Comparison of ENCODE assay signal across 24 cellular contexts in the genomic region with DNA sequence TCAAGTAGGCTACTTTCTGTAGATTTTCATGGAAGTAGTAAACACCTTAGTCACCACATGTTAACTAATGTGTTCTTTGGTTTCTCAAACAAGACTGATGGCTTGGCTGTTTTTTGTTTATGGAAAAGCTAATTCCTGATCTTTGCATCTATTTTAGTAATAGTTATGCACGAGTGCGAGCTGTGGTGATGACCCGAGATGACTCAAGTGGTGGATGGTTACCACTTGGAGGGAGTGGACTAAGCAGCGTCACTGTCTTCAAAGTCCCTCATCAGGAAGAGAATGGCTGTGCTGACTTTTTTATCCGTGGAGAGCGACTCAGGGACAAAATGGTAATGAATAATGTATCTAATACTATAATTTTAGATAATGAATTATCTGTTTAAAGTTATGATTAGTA. TPM values are rescaled to one million over a fixed set of nuclear protein-coding genes. Genes with fewer than 3 reads are reported as not detected.
A peak's percentile ranks its signal among the peaks of the same experiment; 100 is the strongest.
DNase-seq lines count a peak whose midpoint lies in the region; ATAC-seq and TF ChIP-seq lines count a peak whose summit lies in the region.
"Had no signal": no experiment of that assay in that cellular context is flagged by ENCODE, and none has a peak within 500 bp of the region (broad histone marks: within the 10 kb centered on the region; RNA-seq: fewer than 3 reads in every experiment).

No MANE protein-coding gene starts in this region.

- H3K4me1 ChIP-seq in GM23248 (ENCODE audit: insufficient read depth) (peaks cover 37% of the 10 kb centered on the region), left lung (peaks cover 8 to 13% of the 10 kb centered on the region in 2 donors), psoas muscle (no peaks in the 10 kb centered on the region)
- H3K4me1 ChIP-seq in CD8-positive, alpha-beta memory T cell (ENCODE audit: insufficient read depth, low read length), result no peaks in the 10 kb centered on the region
- H3K4me1 ChIP-seq: parathyroid adenoma, suprapubic skin had no signal

- POLR2A ChIA-PET in CD8-positive, alpha-beta memory T cell (lab: Charles Lee), result no interaction called here

- ATAC-seq in left lung (no peak), HG03175 (IDR thresholded peaks at IDR 0.05; ENCODE audit: unreplicated experiment) (no peak), psoas muscle (no peak)
- ATAC-seq: activated T-helper 17 cell treated with anti-CD3 and anti-CD28 coated beads, Interleukin-2, amount 50 U/mL, for 72 hours; naive thymus-derived CD8-positive, alpha-beta T cell had no signal

- peaks cover 100% of the 10 kb centered on the region for H3K79me2 ChIP-seq in GM23248 (ENCODE audit: insufficient read depth)
- H3K79me2 ChIP-seq: parathyroid adenoma had no signal

- peaks cover 5% of the 10 kb centered on the region; the same call in 1 of the 2 replicates for H3K36me3 ChIP-seq in GM23248 (ENCODE audit: low read depth)
- H3K36me3 ChIP-seq in left lung, result no peaks in the 10 kb centered on the region
- H3K36me3 ChIP-seq in CD8-positive, alpha-beta memory T cell (ENCODE audit: insufficient read depth, low read length), result no peaks in the 10 kb centered on the region
- H3K36me3 ChIP-seq in psoas muscle (ENCODE audit: insufficient read depth in 1 of 2, low read depth in 1 of 2), result no peaks in the 10 kb centered on the region
- H3K36me3 ChIP-seq: cardiac muscle cell, spleen, suprapubic skin had no signal

- no peak overlapping the region for H3K27ac Mint-ChIP-seq in CD8-positive, alpha-beta memory T cell
- H3K27ac Mint-ChIP-seq: activated naive CD8-positive, alpha-beta T cell treated with anti-CD3 and anti-CD28 coated beads, Interleukin-2, amount 10 ng/mL, durations not matched to agents 7 days and 5 days; activated T-helper 17 cell treated with anti-CD3 and anti-CD28 coated beads, Interleukin-2, amount 50 U/mL, for 72 hours; CD4-positive, alpha-beta T cell; naive thymus-derived CD8-positive, alpha-beta T cell had no signal

- H3K4me2 ChIP-seq in GM23248 (ENCODE audit: unreplicated experiment), result no peak overlapping the region
- H3K4me2 ChIP-seq: hepatocyte had no signal

- no peaks in the 10 kb centered on the region for H3K9me2 ChIP-seq in GM23248 (ENCODE audit: insufficient read depth)

- intact Hi-C loops in left lung (cut with DNase I) (no loop called here), psoas muscle (cut with DNase I) (no loop called here)

- no peaks in the 10 kb centered on the region for H3K9me3 Mint-ChIP-seq in CD8-positive, alpha-beta memory T cell
- H3K9me3 Mint-ChIP-seq: activated naive CD8-positive, alpha-beta T cell treated with anti-CD3 and anti-CD28 coated beads, Interleukin-2, amount 10 ng/mL, durations not matched to agents 7 days and 5 days; activated T-helper 17 cell treated with anti-CD3 and anti-CD28 coated beads, Interleukin-2, amount 50 U/mL, for 72 hours; CD4-positive, alpha-beta T cell; naive thymus-derived CD8-positive, alpha-beta T cell had no signal

- no peak overlapping the region for H3K4me3 Mint-ChIP-seq in CD8-positive, alpha-beta memory T cell
- H3K4me3 Mint-ChIP-seq: activated naive CD8-positive, alpha-beta T cell treated with anti-CD3 and anti-CD28 coated beads, Interleukin-2, amount 10 ng/mL, durations not matched to agents 7 days and 5 days; activated T-helper 17 cell treated with anti-CD3 and anti-CD28 coated beads, Interleukin-2, amount 50 U/mL, for 72 hours; CD4-positive, alpha-beta T cell; naive thymus-derived CD8-positive, alpha-beta T cell had no signal

- no peaks in the 10 kb centered on the region for H3K27me3 Mint-ChIP-seq in CD8-positive, alpha-beta memory T cell
- H3K27me3 Mint-ChIP-seq: activated naive CD8-positive, alpha-beta T cell treated with anti-CD3 and anti-CD28 coated beads, Interleukin-2, amount 10 ng/mL, durations not matched to agents 7 days and 5 days had no signal

- no peaks in the 10 kb centered on the region for H3K9me3 ChIP-seq in GM23248 (ENCODE audit: low read depth)
- no peaks in the 10 kb centered on the region for H3K9me3 ChIP-seq in left lung
- H3K9me3 ChIP-seq in CD8-positive, alpha-beta memory T cell (ENCODE audit: low read length), result no peaks in the 10 kb centered on the region
- no peaks in the 10 kb centered on the region for H3K9me3 ChIP-seq in psoas muscle
- H3K9me3 ChIP-seq: spleen, suprapubic skin had no signal

- peaks cover 19% of the 10 kb centered on the region; the same call in 1 of the 2 replicates for H3F3A ChIP-seq in GM23248 (ENCODE audit: insufficient read depth)

- WGBS in GM23248 (ENCODE audit: low coverage in 1 of 2, low lambda C conversion rate in 2 of 2, missing lambda C conversion rate in 2 of 2), 2 experiments, result 74 to 75% methylated on average over 6 of the region's 6 CpGs
- 83 to 86% (median 84%) methylated on average over 6 of the region's 6 CpGs for WGBS in psoas muscle, 3 donors

- DNase-seq in A172 (ENCODE audit: low spot score) (peak; percentile 35), GM23248 (peak; percentile 55), amniotic epithelial cell (ENCODE audit: low read depth) (peak; percentile 86), hepatic stellate cell (ENCODE audit: low spot score) (peak; percentile 41), left lung (no peak), psoas muscle (no peak)
- DNase-seq in CD8-positive, alpha-beta memory T cell, result no peak
- DNase-seq: 8988T; activated naive CD8-positive, alpha-beta T cell treated with anti-CD3 and anti-CD28 coated beads, Interleukin-2, amount 10 ng/mL, durations not matched to agents 7 days and 5 days; CD4-positive, alpha-beta T cell; DND-41; islet precursor cell; naive thymus-derived CD8-positive, alpha-beta T cell; NCI-H1417 treated with DMSO at 0.1 percent for 48 hours; spleen; stimulated activated CD8-positive, alpha-beta memory T cell treated with anti-CD3 and anti-CD28 coated beads, Interleukin-4, amount 100 ng/mL, for 48 hours; T-helper 9 cell had no signal

- CTCF ChIA-PET in CD8-positive, alpha-beta memory T cell (lab: Charles Lee), result no interaction called here

- H2AFZ ChIP-seq in GM23248, result no peak overlapping the region
- H2AFZ ChIP-seq: hepatocyte, parathyroid adenoma had no signal

- H3K27ac ChIP-seq in GM23248, result 0 out of 2 replicates have a peak overlapping the region, but pooled peaks have one; percentile 40
- H3K27ac ChIP-seq in left lung, result no peak overlapping the region
- no peak overlapping the region for H3K27ac ChIP-seq in CD8-positive, alpha-beta memory T cell (ENCODE audit: low read depth, low read length)
- no peak overlapping the region for H3K27ac ChIP-seq in psoas muscle
- H3K27ac ChIP-seq: cardiac muscle cell, hepatocyte, parathyroid adenoma, SK-N-MC, spleen, suprapubic skin had no signal

- peaks cover 17% of the 10 kb centered on the region; the same call in 1 of the 2 replicates for H4K20me1 ChIP-seq in GM23248 (ENCODE audit: insufficient read depth)

- no peak overlapping the region for H3K4me3 ChIP-seq in GM23248
- no peak overlapping the region for H3K4me3 ChIP-seq in left lung
- H3K4me3 ChIP-seq in CD8-positive, alpha-beta memory T cell (ENCODE audit: low read length), result no peak overlapping the region
- H3K4me3 ChIP-seq in psoas muscle, result no peak overlapping the region
- H3K4me3 ChIP-seq: cardiac muscle cell, hepatocyte, SK-N-MC, spleen, suprapubic skin had no signal

- peaks cover 7 to 9% (median 8%) of the 10 kb centered on the region in 3 donors for H3K4me1 Mint-ChIP-seq in CD8-positive, alpha-beta memory T cell
- H3K4me1 Mint-ChIP-seq: activated T-helper 17 cell treated with anti-CD3 and anti-CD28 coated beads, Interleukin-2, amount 50 U/mL, for 72 hours; naive thymus-derived CD8-positive, alpha-beta T cell had no signal

- no peak overlapping the region for H3K9ac ChIP-seq in GM23248
- H3K9ac ChIP-seq: parathyroid adenoma had no signal

- no peak for TF ChIP-seq CTCF in left lung (IDR thresholded peaks at IDR 0.05)
- TF ChIP-seq CTCF in psoas muscle (IDR thresholded peaks at IDR 0.05), result no peak

- peaks cover 0 to 2% (median 0%) of the 10 kb centered on the region in 3 donors for H3K36me3 Mint-ChIP-seq in CD8-positive, alpha-beta memory T cell
- H3K36me3 Mint-ChIP-seq: activated naive CD8-positive, alpha-beta T cell treated with anti-CD3 and anti-CD28 coated beads, Interleukin-2, amount 10 ng/mL, durations not matched to agents 7 days and 5 days; naive thymus-derived CD8-positive, alpha-beta T cell had no signal

- H3K27me3 ChIP-seq in GM23248 (replicated peaks; ENCODE audit: insufficient read depth) (no peaks in the 10 kb centered on the region), left lung (no peaks in the 10 kb centered on the region), psoas muscle (ENCODE audit: insufficient read depth in 3 of 3, low read length in 2 of 3) (no peaks in the 10 kb centered on the region)
- no peaks in the 10 kb centered on the region for H3K27me3 ChIP-seq in CD8-positive, alpha-beta memory T cell (ENCODE audit: insufficient read depth, low read length, poor library complexity, severe bottlenecking)
- H3K27me3 ChIP-seq: cardiac muscle cell, hepatocyte, spleen, suprapubic skin had no signal

- in situ Hi-C loops in GM23248 (cut with MboI), result no loop called here

RNA-seq across cellular contexts. Expression of a gene that starts 46.6 kb away (rescaled TPM):
- 9.1 and 11.3 TPM in 2 replicates for total RNA-seq in A172 (2014; rRNA removed; shearing (Covaris generic))
- total RNA-seq in GM23248 (2014; rRNA removed; shearing (Covaris generic)), result 33.5 and 34.0 TPM in 2 replicates
- polyA plus RNA-seq in GM23248 (2016; fragmentation: Nextera tagmentation; extraction: Ambion mirVana) (10.2 and 11.6 TPM in 2 replicates), psoas muscle (1 to 10 TPM in 2 of 3 donors, under 1 TPM in 1; 0.98 to 2.0 (median 1.8) TPM)
- total RNA-seq in left lung (10 to 100 TPM; 57.5 to 59.4 TPM), psoas muscle (1 to 10 TPM; 4.2 to 7.1 (median 5.7) TPM)
- 1 to 10 TPM; 1.2 to 1.4 TPM for total RNA-seq in CD8-positive, alpha-beta memory T cell
- polyA plus RNA-seq in CD8-positive, alpha-beta memory T cell, result 0.35 TPM

Comparison
In these comparisons a context has a peak if more than half of its experiments do, and no peak if none do; other contexts are left out.
1. DNase-seq: peak in A172 (single experiment), GM23248 (single experiment), amniotic epithelial cell (single experiment) and hepatic stellate cell (single experiment); none in left lung (0 of 2), CD8-positive, alpha-beta memory T cell (0 of 5) and psoas muscle (0 of 2).